Comparison of ENCODE assay signal across 33 cellular contexts in the genomic region with DNA sequence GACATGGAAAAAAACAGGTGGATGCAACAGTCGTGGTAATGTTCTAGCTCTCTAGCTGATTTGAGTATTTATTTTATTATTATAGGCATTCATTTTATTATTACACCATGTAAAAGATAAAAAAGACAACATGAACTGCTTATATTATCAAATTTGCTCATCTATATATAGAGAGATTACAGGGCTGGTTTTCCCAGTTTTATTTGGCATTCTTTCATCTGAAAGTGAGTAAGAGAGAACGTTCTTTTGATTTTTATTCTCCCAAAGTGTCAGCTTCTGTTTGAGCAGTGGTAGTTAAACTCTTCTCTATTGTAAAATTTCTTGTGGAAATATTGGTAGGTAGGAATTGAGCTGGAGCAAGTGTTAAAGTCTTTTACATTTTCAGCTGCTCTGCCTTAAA.
"Had no signal": no experiment of that assay in that cellular context is flagged by ENCODE, and none has a peak within 500 bp of the region (broad histone marks: within the 10 kb centered on the region; RNA-seq: fewer than 3 reads in every experiment).

No MANE protein-coding gene starts in this region.

- H3K4me3 ChIP-seq: cardiac muscle cell, SK-N-MC had no signal

- H3K27ac ChIP-seq: cardiac muscle cell, KMS-11, SK-N-MC, WERI-Rb-1 had no signal

- H3K27me3 ChIP-seq: cardiac muscle cell had no signal

- H3K4me1 Mint-ChIP-seq: activated naive CD8-positive, alpha-beta T cell treated with anti-CD3 and anti-CD28 coated beads, Interleukin-2, amount 50 U/mL, for 24 hours had no signal

- H3K36me3 ChIP-seq: WERI-Rb-1 had no signal

- H3K36me3 Mint-ChIP-seq: activated naive CD4-positive, alpha-beta T cell treated with anti-CD3 and anti-CD28 coated beads, Interleukin-2, amount 50 U/mL, for 72 hours; T-cell had no signal

- H3K4me3 Mint-ChIP-seq: activated CD8-positive, alpha-beta T cell treated with anti-CD3 and anti-CD28 coated beads, Interleukin-2, amount 10 ng/mL, durations not matched to agents 7 days and 5 days; activated naive CD8-positive, alpha-beta T cell treated with anti-CD3 and anti-CD28 coated beads, Interleukin-2, amount 50 U/mL, for 24 hours; T-cell had no signal

- H3K27ac Mint-ChIP-seq: activated CD8-positive, alpha-beta T cell treated with anti-CD3 and anti-CD28 coated beads, Interleukin-2, amount 10 ng/mL, durations not matched to agents 7 days and 5 days; activated naive CD4-positive, alpha-beta T cell treated with anti-CD3 and anti-CD28 coated beads, Interleukin-2, amount 50 U/mL, for 72 hours; activated naive CD8-positive, alpha-beta T cell treated with anti-CD3 and anti-CD28 coated beads, Interleukin-2, amount 50 U/mL, for 24 hours; T-cell had no signal

- H3K9me3 Mint-ChIP-seq: activated naive CD4-positive, alpha-beta T cell treated with anti-CD3 and anti-CD28 coated beads, Interleukin-2, amount 50 U/mL, for 72 hours; activated naive CD8-positive, alpha-beta T cell treated with anti-CD3 and anti-CD28 coated beads, Interleukin-2, amount 50 U/mL, for 24 hours; brain; T-cell had no signal

- DNase-seq: activated CD4-positive, alpha-beta T cell treated with anti-CD3 and anti-CD28 coated beads for 48 hours; activated CD4-positive, alpha-beta T cell treated with anti-CD3 and anti-CD28 coated beads, Interleukin-2, amount 50 U/mL, for 4 hours; activated CD8-positive, alpha-beta memory T cell treated with anti-CD3 and anti-CD28 coated beads, Interleukin-2, amount 50 U/mL, for 48 hours; activated CD8-positive, alpha-beta T cell treated with anti-CD3 and anti-CD28 coated beads, Interleukin-2, amount 10 ng/mL, durations not matched to agents 7 days and 5 days; activated effector memory CD4-positive, alpha-beta T cell treated with anti-CD3 and anti-CD28 coated beads, Interleukin-2, amount 50 U/mL, for 16 hours; activated naive CD4-positive, alpha-beta T cell treated with Interleukin-2 at 50 U/mL for 16 hours; activated naive CD8-positive, alpha-beta T cell treated with anti-CD3 and anti-CD28 coated beads, Interleukin-2, amount 50 U/mL, for 24 hours; activated T-cell treated with anti-CD3 and anti-CD28 coated beads, Interleukin-2, amount 50 U/mL, for 1 hour; amniotic stem cell; MM.1S; NCI-H1105; NCI-H1436; NCI-H1694 treated with DMSO at 0.1 percent for 48 hours; NCI-H2029 treated with DMSO at 0.1 percent for 48 hours; NCI-H345; NCI-H510A; NCI-H526 treated with DMSO at 0.1 percent for 48 hours; NCI-H82; RPMI8226; T-cell; T-helper 2 cell; T1000; WERI-Rb-1 had no signal

- ATAC-seq: activated CD4-positive, CD25-positive, alpha-beta regulatory T cell treated with anti-CD3 and anti-CD28 coated beads, Interleukin-2, amount 50 U/mL, for 24 hours; activated CD8-positive, alpha-beta T cell treated with anti-CD3 and anti-CD28 coated beads, Interleukin-2, amount 10 ng/mL, durations not matched to agents 7 days and 5 days; activated naive CD4-positive, alpha-beta T cell treated with anti-CD3 and anti-CD28 coated beads, Interleukin-2, amount 50 U/mL, for 72 hours; activated naive CD8-positive, alpha-beta T cell treated with anti-CD3 and anti-CD28 coated beads, Interleukin-2, amount 50 U/mL, for 24 hours; Panc1; Right ventricle myocardium inferior; T-cell had no signal

- FAIRE-seq: astrocyte, TTC549 had no signal

- H3K27me3 Mint-ChIP-seq: brain had no signal
